Comparison of ENCODE assay signal across 14 cellular contexts in the genomic region with DNA sequence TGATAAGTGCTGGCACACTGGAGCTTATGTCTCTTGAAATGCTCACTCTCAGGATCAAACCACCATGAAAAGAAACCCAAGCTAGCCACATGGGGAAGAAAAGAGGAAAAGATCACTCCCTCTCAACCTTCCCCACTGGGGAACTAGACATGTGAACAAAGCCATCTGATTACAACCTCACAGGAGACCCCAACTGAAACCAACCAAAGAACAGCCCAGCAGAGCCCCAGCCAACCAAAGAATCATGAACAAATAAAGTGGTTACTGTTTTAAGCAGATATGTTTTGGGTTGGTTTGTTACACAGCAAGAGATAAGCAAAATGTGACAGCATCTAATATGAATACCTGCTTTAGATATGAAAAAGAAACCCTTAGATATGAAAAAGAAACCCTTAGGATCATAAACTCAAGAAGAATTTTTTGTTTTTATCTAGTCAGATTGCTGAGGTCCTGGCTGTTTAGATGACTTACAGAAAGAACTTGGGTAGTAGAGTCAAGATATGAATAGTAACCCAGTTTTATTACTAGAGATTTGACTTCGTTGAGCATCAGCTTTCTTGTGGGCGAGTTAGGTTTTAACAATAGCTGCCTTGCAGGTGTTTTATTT. TPM values are rescaled to one million over a fixed set of nuclear protein-coding genes. Genes with fewer than 3 reads are reported as not detected.
DNase-seq lines count a peak whose midpoint lies in the region; ATAC-seq, FAIRE-seq and TF ChIP-seq lines count a peak whose summit lies in the region.
"Had no signal": no experiment of that assay in that cellular context is flagged by ENCODE, and none has a peak within 500 bp of the region (broad histone marks: within the 10 kb centered on the region; RNA-seq: fewer than 3 reads in every experiment).

No MANE protein-coding gene starts in this region.

- no peaks in the 10 kb centered on the region for H3K36me3 ChIP-seq in HepG2 (replicated peaks in 1 of 2; ENCODE audit: control insufficient read depth in 1 of 2, insufficient read depth in 2 of 2, low read length in 2 of 2)
- H3K36me3 ChIP-seq in right lobe of liver: no peaks in the 10 kb centered on the region
- no peaks in the 10 kb centered on the region for H3K36me3 ChIP-seq in GM23338 (ENCODE audit: insufficient read depth)

- H3K27ac Mint-ChIP-seq in T-cell: peak overlapping the region; percentile 85 to 88
- peak overlapping the region; percentile 94 for H3K27ac Mint-ChIP-seq in stimulated activated naive B cell treated with anti-CD40 and anti-IgM and Interleukin-4, amounts not matched to agents 10 μg/mL and 1 μg/mL and 100 μg/mL, for 72 hours
- H3K27ac Mint-ChIP-seq in GM23338: no peak overlapping the region
- H3K27ac Mint-ChIP-seq: nephron had no signal

- CTCF ChIA-PET in HepG2 (lab: Yijun Ruan, JAX; ENCODE audit: low intra/inter-chr PET ratio, low total read pairs) (no interaction called here), T-cell (lab: Charles Lee) (no interaction called here)

- in situ Hi-C loops in HepG2 (cut with HindIII; ENCODE audit: extremely low pct_ligation_motif_present, low pct_unique_long_range_greater_than_20kb): no loop called here

- no peak; the same call in 2 of the 3 replicates for ATAC-seq in HepG2
- no peak for ATAC-seq in right lobe of liver
- ATAC-seq in HG02798 (IDR thresholded peaks at IDR 0.05; ENCODE audit: poor library complexity, unreplicated experiment): peak; percentile 15
- no peak for ATAC-seq in T-cell (replicated peaks in 1 of 4)
- peak; percentile 12 to 52 for ATAC-seq in stimulated activated naive B cell treated with anti-CD40 and anti-IgM and Interleukin-4, amounts not matched to agents 10 μg/mL and 1 μg/mL and 100 μg/mL, for 72 hours (replicated peaks)
- no peak for ATAC-seq in GM23338
- ATAC-seq: esophagus mucosa, right cardiac atrium had no signal

- POLR2A ChIA-PET in HepG2 (lab: Yijun Ruan, JAX) (interaction anchor here (0.9 to 1.3 kb wide), 5 partner anchors 11 to 891 kb away, joined by 3 to 6 read pairs (median 4); partner anchors contain the start of genes OFD1, PRPS2 and TRAPPC2), T-cell (lab: Charles Lee) (no interaction called here)

- DNase-seq in HepG2 (ENCODE audit: low spot score) (no peak), right lobe of liver (no peak), T-cell (no peak), NCI-H69 (lab: John Stamatoyannopoulos, UW) (no peak), SW480 (ENCODE audit: low spot score) (no peak), GM23338 (ENCODE audit: low spot score) (no peak)
- no peak for DNase-seq in stimulated activated naive B cell treated with anti-CD40 and anti-IgM and Interleukin-4, amounts not matched to agents 10 μg/mL and 1 μg/mL and 100 μg/mL, for 72 hours
- DNase-seq: DND-41, IMR-90, NCI-H1436, right cardiac atrium had no signal

- intact Hi-C loops in HepG2 (cut with micrococcal nuclease; ENCODE audit: unreplicated experiment) (no loop called here), right lobe of liver (cut with DNase I) (no loop called here)

- TF ChIP-seq CTCF in HepG2 (CRISPR knock-in tag; IDR thresholded peaks at IDR 0.05) (no peak), right lobe of liver (IDR thresholded peaks at IDR 0.05) (no peak), GM23338 (conservative IDR thresholded peaks at IDR 0.05; ENCODE audit: low read depth in 2 of 2) (no peak)

- H3K36me3 Mint-ChIP-seq in T-cell (no peaks in the 10 kb centered on the region), GM23338 (ENCODE audit: low read depth) (no peaks in the 10 kb centered on the region)
- H3K36me3 Mint-ChIP-seq in stimulated activated naive B cell treated with anti-CD40 and anti-IgM and Interleukin-4, amounts not matched to agents 10 μg/mL and 1 μg/mL and 100 μg/mL, for 72 hours: no peaks in the 10 kb centered on the region

- FAIRE-seq in HepG2 (lab: Jason Lieb, UNC): no peak

- H3K4me1 ChIP-seq in HepG2 (ENCODE audit: insufficient read depth, low read length) (peaks cover 41% of the 10 kb centered on the region), right lobe of liver (no peaks in the 10 kb centered on the region), GM23338 (ENCODE audit: insufficient read depth) (peaks cover 7% of the 10 kb centered on the region; the same call in 1 of the 2 replicates)

- H3K9me3 Mint-ChIP-seq in T-cell (no peaks in the 10 kb centered on the region), GM23338 (no peaks in the 10 kb centered on the region)
- peaks cover 0 to 4% of the 10 kb centered on the region in 2 donors for H3K9me3 Mint-ChIP-seq in stimulated activated naive B cell treated with anti-CD40 and anti-IgM and Interleukin-4, amounts not matched to agents 10 μg/mL and 1 μg/mL and 100 μg/mL, for 72 hours

- no peak for TF ChIP-seq EP300 in HepG2 (IDR thresholded peaks at IDR 0.05; ENCODE audit: low read depth in 2 of 2, low read length in 2 of 2)
- TF ChIP-seq EP300 in HepG2 (CRISPR knock-in tag; IDR thresholded peaks at IDR 0.05; ENCODE audit: borderline replicate concordance): no peak

- no peak for TF ChIP-seq RAD21 in HepG2 (CRISPR knock-in tag; IDR thresholded peaks at IDR 0.05)

- H4K20me1 ChIP-seq in HepG2 (ENCODE audit: insufficient read depth, low read length) (no peaks in the 10 kb centered on the region), GM23338 (replicated peaks; ENCODE audit: insufficient read depth) (no peaks in the 10 kb centered on the region)

- H3K79me2 ChIP-seq in HepG2 (ENCODE audit: insufficient read depth, low read length) (no peaks in the 10 kb centered on the region), GM23338 (replicated peaks; ENCODE audit: insufficient read depth) (no peaks in the 10 kb centered on the region)

- no peaks in the 10 kb centered on the region for H3F3A ChIP-seq in GM23338 (replicated peaks; ENCODE audit: low read depth)

- TSS peak; percentile 77 for BruUV-seq in HepG2 (replicated peaks; lab: Mats Ljungman, UMichigan)

- H3K9ac ChIP-seq in HepG2 (ENCODE audit: insufficient read depth, low read depth, low read length): peak overlapping the region; percentile 43; the same call in 1 of the 2 replicates

- TF ChIP-seq POLR2A in HepG2 (IDR thresholded peaks at IDR 0.05; ENCODE audit: insufficient read depth in 1 of 2, low read depth in 2 of 2, low read length in 2 of 2) (no peak), right lobe of liver (IDR thresholded peaks at IDR 0.05) (no peak)

- H3K4me3 Mint-ChIP-seq in T-cell: peak overlapping the region; percentile 42 to 71 (median 64)
- peak overlapping the region in 1 of 2 donors; percentile 55 for H3K4me3 Mint-ChIP-seq in stimulated activated naive B cell treated with anti-CD40 and anti-IgM and Interleukin-4, amounts not matched to agents 10 μg/mL and 1 μg/mL and 100 μg/mL, for 72 hours
- H3K4me3 Mint-ChIP-seq in GM23338: no peak overlapping the region
- H3K4me3 Mint-ChIP-seq: nephron had no signal

- no peaks in the 10 kb centered on the region for H3K9me2 ChIP-seq in GM23338 (ENCODE audit: insufficient read depth)

- H3K4me1 Mint-ChIP-seq in T-cell (peaks cover 8 to 14% (median 9%) of the 10 kb centered on the region in 3 donors), GM23338 (peaks cover 6% of the 10 kb centered on the region; the same call in 2 of the 3 replicates)
- H3K4me1 Mint-ChIP-seq in stimulated activated naive B cell treated with anti-CD40 and anti-IgM and Interleukin-4, amounts not matched to agents 10 μg/mL and 1 μg/mL and 100 μg/mL, for 72 hours: peaks cover 3 to 8% of the 10 kb centered on the region in 2 donors
- H3K4me1 Mint-ChIP-seq: nephron had no signal

- H3K4me3 ChIP-seq in HepG2 (replicated peaks in 1 of 3; ENCODE audit: insufficient read depth in 1 of 3, low read depth in 2 of 3, low read length in 3 of 3) (peak overlapping the region in 1 of 3 experiments; percentile 30; a peak in 1 of 6 replicates), right lobe of liver (no peak overlapping the region), GM23338 (no peak overlapping the region)

- peak overlapping the region; percentile 58 for H3K4me2 ChIP-seq in HepG2 (ENCODE audit: low read depth, low read length)
- no peak overlapping the region for H3K4me2 ChIP-seq in GM23338

- H2AFZ ChIP-seq in HepG2 (ENCODE audit: low read length) (no peak overlapping the region), GM23338 (no peak overlapping the region)

- WGBS in HepG2 (ENCODE audit: low lambda C conversion rate): 39% methylated on average over 2 of the region's 2 CpGs
- WGBS in right lobe of liver (ENCODE audit: insufficient coverage, low coverage, low lambda C conversion rate, missing lambda C conversion rate): 26% methylated on average over 2 of the region's 2 CpGs

- H3K9me3 ChIP-seq in HepG2 (ENCODE audit: low read length) (no peaks in the 10 kb centered on the region), right lobe of liver (no peaks in the 10 kb centered on the region)

- H3K27me3 ChIP-seq in HepG2 (ENCODE audit: control insufficient read depth in 1 of 2, insufficient read depth in 2 of 2, low read length in 2 of 2) (no peaks in the 10 kb centered on the region), right lobe of liver (no peaks in the 10 kb centered on the region), GM23338 (ENCODE audit: insufficient read depth) (no peaks in the 10 kb centered on the region)

- H3K27ac ChIP-seq in HepG2 (ENCODE audit: extremely low read length, insufficient read depth, low read length) (peak overlapping the region; percentile 96), right lobe of liver (no peak overlapping the region), GM23338 (ENCODE audit: low read depth) (no peak overlapping the region)

- H3K27me3 Mint-ChIP-seq in T-cell (peaks cover 6 to 9% of the 10 kb centered on the region in 2 donors), GM23338 (ENCODE audit: insufficient read depth, low read depth, poor library complexity) (no peaks in the 10 kb centered on the region)
- H3K27me3 Mint-ChIP-seq in stimulated activated naive B cell treated with anti-CD40 and anti-IgM and Interleukin-4, amounts not matched to agents 10 μg/mL and 1 μg/mL and 100 μg/mL, for 72 hours: peaks cover 0 to 3% of the 10 kb centered on the region in 2 donors

RNA-seq across cellular contexts. Expression of gene TLR7, which starts 23.7 kb away (rescaled TPM):
- total RNA-seq in HepG2 (2016; rRNA removed; fragmentation: Illumina TruSeq; extraction: Trizol) (not detected in 2 replicates), right lobe of liver (under 1 TPM; 0.10 to 0.58 (median 0.15) TPM), T-cell (under 1 TPM in 4 of 5 donors, not detected in 1; 0.10 to 0.66 (median 0.18) TPM)
- not detected in 2 replicates for total RNA-seq in HepG2 (2016; cell fraction: cytosol; rRNA removed; fragmentation: Illumina TruSeq; extraction: Trizol; ENCODE audit: low read depth)
- not detected in 2 replicates for total RNA-seq in HepG2 (2016; cell fraction: insoluble cytoplasmic fraction; rRNA removed; fragmentation: Illumina TruSeq; extraction: Trizol)
- total RNA-seq in HepG2 (2016; cell fraction: membrane; rRNA removed; fragmentation: Illumina TruSeq; extraction: Trizol): not detected in 2 replicates
- total RNA-seq in HepG2 (2016; cell fraction: nucleus; rRNA removed; fragmentation: Illumina TruSeq; extraction: Trizol): not detected in 2 replicates
- polyA plus RNA-seq in HepG2 (2011; rRNA removed) (not detected in 2 replicates), GM23338 (2016; fragmentation: Nextera tagmentation; extraction: Ambion mirVana) (not detected in 2 replicates)
- polyA plus RNA-seq in HepG2 (2011; cell fraction: cytosol; rRNA removed): not detected in 2 replicates
- not detected in 2 replicates for polyA plus RNA-seq in HepG2 (2011; cell fraction: nucleus; rRNA removed)
- polyA plus RNA-seq in HepG2 (2012): not detected in 2 replicates
- polyA plus RNA-seq in HepG2 (2016; cell fraction: cytosol; fragmentation: Illumina TruSeq; extraction: Trizol; ENCODE audit: low read depth): not detected in 2 replicates
- polyA plus RNA-seq in HepG2 (2016; cell fraction: insoluble cytoplasmic fraction; fragmentation: Illumina TruSeq; extraction: Trizol; ENCODE audit: low read depth): not detected in 2 replicates
- polyA plus RNA-seq in HepG2 (2016; cell fraction: membrane; fragmentation: Illumina TruSeq; extraction: Trizol; ENCODE audit: low read depth): not detected in 2 replicates
- polyA plus RNA-seq in HepG2 (2016; cell fraction: nucleus; fragmentation: Illumina TruSeq; extraction: Trizol; ENCODE audit: insufficient read depth, low read depth): not detected in 2 replicates
- not detected in 2 replicates for polyA minus RNA-seq in HepG2 (2011; rRNA and poly(A)+ RNA removed; ENCODE audit: low replicate concordance)
- not detected in 2 replicates for polyA minus RNA-seq in HepG2 (2011; cell fraction: cytosol; rRNA and poly(A)+ RNA removed)
- polyA minus RNA-seq in HepG2 (2011; cell fraction: nucleus; rRNA and poly(A)+ RNA removed): not detected in 2 replicates
- not detected in 2 replicates for total RNA-seq in GM23338 (2014; rRNA removed; shearing (Covaris generic))
- total RNA-seq: IMR-90 had no signal
- polyA plus RNA-seq: IMR-90 had no signal

RNA-seq across cellular contexts. Expression of gene PRPS2, which starts 52.0 kb away (rescaled TPM):
- total RNA-seq in HepG2 (2016; rRNA removed; fragmentation: Illumina TruSeq; extraction: Trizol): 24.4 and 29.2 TPM in 2 replicates
- 11.1 and 12.0 TPM in 2 replicates for total RNA-seq in HepG2 (2016; cell fraction: cytosol; rRNA removed; fragmentation: Illumina TruSeq; extraction: Trizol; ENCODE audit: low read depth)
- total RNA-seq in HepG2 (2016; cell fraction: insoluble cytoplasmic fraction; rRNA removed; fragmentation: Illumina TruSeq; extraction: Trizol): 26.5 and 27.5 TPM in 2 replicates
- total RNA-seq in HepG2 (2016; cell fraction: membrane; rRNA removed; fragmentation: Illumina TruSeq; extraction: Trizol): 21.5 and 24.9 TPM in 2 replicates
- total RNA-seq in HepG2 (2016; cell fraction: nucleus; rRNA removed; fragmentation: Illumina TruSeq; extraction: Trizol): 13.1 and 13.4 TPM in 2 replicates
- 8.9 and 10.6 TPM in 2 replicates for polyA plus RNA-seq in HepG2 (2011; rRNA removed)
- 10.4 and 10.6 TPM in 2 replicates for polyA plus RNA-seq in HepG2 (2011; cell fraction: cytosol; rRNA removed)
- polyA plus RNA-seq in HepG2 (2011; cell fraction: nucleus; rRNA removed): 5.8 and 7.2 TPM in 2 replicates
- 10.4 and 10.5 TPM in 2 replicates for polyA plus RNA-seq in HepG2 (2012)
- 6.1 and 6.9 TPM in 2 replicates for polyA plus RNA-seq in HepG2 (2016; cell fraction: cytosol; fragmentation: Illumina TruSeq; extraction: Trizol; ENCODE audit: low read depth)
- polyA plus RNA-seq in HepG2 (2016; cell fraction: insoluble cytoplasmic fraction; fragmentation: Illumina TruSeq; extraction: Trizol; ENCODE audit: low read depth): 29.8 and 30.5 TPM in 2 replicates
- 11.1 and 11.7 TPM in 2 replicates for polyA plus RNA-seq in HepG2 (2016; cell fraction: membrane; fragmentation: Illumina TruSeq; extraction: Trizol; ENCODE audit: low read depth)
- polyA plus RNA-seq in HepG2 (2016; cell fraction: nucleus; fragmentation: Illumina TruSeq; extraction: Trizol; ENCODE audit: insufficient read depth, low read depth): 18.4 and 19.2 TPM in 2 replicates
- 30.2 and 139 TPM in 2 replicates for polyA minus RNA-seq in HepG2 (2011; rRNA and poly(A)+ RNA removed; ENCODE audit: low replicate concordance)
- 15.6 and 20.8 TPM in 2 replicates for polyA minus RNA-seq in HepG2 (2011; cell fraction: cytosol; rRNA and poly(A)+ RNA removed)
- 6.4 and 8.2 TPM in 2 replicates for polyA minus RNA-seq in HepG2 (2011; cell fraction: nucleus; rRNA and poly(A)+ RNA removed)
- 10 to 100 TPM; 13.9 to 17.9 (median 15.0) TPM for total RNA-seq in right lobe of liver
- 10 to 100 TPM; 20.9 to 31.6 (median 30.6) TPM for total RNA-seq in T-cell
- 39.9 and 46.4 TPM in 2 replicates for total RNA-seq in GM23338 (2014; rRNA removed; shearing (Covaris generic))
- polyA plus RNA-seq in GM23338 (2016; fragmentation: Nextera tagmentation; extraction: Ambion mirVana): 42.6 and 49.3 TPM in 2 replicates

Comparison
In these comparisons a context has a peak if more than half of its experiments do, and no peak if none do; other contexts are left out.
1. ATAC-seq: peak in HG02798 (single experiment) and stimulated activated naive B cell treated with anti-CD40 and anti-IgM and Interleukin-4, amounts not matched to agents 10 μg/mL and 1 μg/mL and 100 μg/mL, for 72 hours (2 of 2); none in HepG2 (single experiment), right lobe of liver (0 of 4), T-cell (0 of 4) and GM23338 (single experiment).